ENCODE assay signal across 7 cellular contexts in the genomic region with DNA sequence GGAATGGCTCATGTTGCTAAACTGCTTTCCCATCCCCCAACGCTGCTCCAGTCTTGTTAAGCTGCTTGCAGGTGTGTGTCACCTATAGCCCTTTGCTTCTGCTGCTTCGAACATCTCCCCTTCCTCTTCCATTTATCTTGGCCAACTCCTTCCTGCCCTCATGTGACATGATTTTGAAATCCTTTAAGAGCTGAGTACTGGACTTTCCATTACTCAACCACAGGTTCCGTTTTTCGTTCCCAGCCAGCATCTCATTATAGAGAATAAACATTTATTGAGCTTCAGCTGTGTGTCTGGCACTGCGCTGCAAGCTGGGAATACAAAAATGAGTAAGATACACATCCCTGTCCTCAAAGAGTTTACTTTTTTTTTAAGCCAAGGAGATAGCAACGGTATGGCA. TPM values are rescaled to one million over a fixed set of nuclear protein-coding genes. Genes with fewer than 3 reads are reported as not detected.
DNase-seq lines count a peak whose midpoint lies in the region; ATAC-seq and TF ChIP-seq lines count a peak whose summit lies in the region.

No MANE protein-coding gene starts in this region.

- H3K9ac ChIP-seq in endodermal cell (ENCODE audit: extremely low read depth, low read length, poor library complexity, severe bottlenecking): no peak overlapping the region
- H3K9ac ChIP-seq in skeletal muscle satellite cell (ENCODE audit: low read depth, low read length): no peak overlapping the region

- H4K20me1 ChIP-seq in GM23338 (replicated peaks; ENCODE audit: insufficient read depth): no peaks in the 10 kb centered on the region

- H3K4me1 Mint-ChIP-seq in GM23338 (peaks cover 6% of the 10 kb centered on the region), endodermal cell (peaks cover 10% of the 10 kb centered on the region)

- 95 to 100% methylated on average over 6 of the region's 6 CpGs for WGBS in endodermal cell (ENCODE audit: insufficient coverage in 1 of 2, insufficient read length in 1 of 2), 2 experiments

- no peak overlapping the region for H3K27ac ChIP-seq in GM23338 (ENCODE audit: low read depth)
- no peak overlapping the region for H3K27ac ChIP-seq in endodermal cell (ENCODE audit: low read depth, low read length)
- no peak overlapping the region for H3K27ac ChIP-seq in uterus

- TF ChIP-seq POLR2A in uterus (IDR thresholded peaks at IDR 0.05): no peak

- H3K9me3 Mint-ChIP-seq in GM23338 (no peaks in the 10 kb centered on the region), endodermal cell (peaks cover 23% of the 10 kb centered on the region)

- peaks cover 13% of the 10 kb centered on the region for H3K9me3 ChIP-seq in endodermal cell (ENCODE audit: control insufficient read depth, low read length)
- no peaks in the 10 kb centered on the region for H3K9me3 ChIP-seq in skeletal muscle satellite cell (replicated peaks; ENCODE audit: low read length)
- H3K9me3 ChIP-seq in uterus: no peaks in the 10 kb centered on the region

- no peak overlapping the region for H3K27ac Mint-ChIP-seq in GM23338
- H3K27ac Mint-ChIP-seq in endodermal cell: no peak overlapping the region

- H3K36me3 ChIP-seq in GM23338 (ENCODE audit: insufficient read depth) (no peaks in the 10 kb centered on the region), endodermal cell (ENCODE audit: control insufficient read depth, insufficient read depth, low read length) (peaks cover 21% of the 10 kb centered on the region), skeletal muscle satellite cell (ENCODE audit: insufficient read depth, low read length) (peaks cover 13% of the 10 kb centered on the region), uterus (no peaks in the 10 kb centered on the region)

- H3K4me1 ChIP-seq in GM23338 (ENCODE audit: insufficient read depth) (peaks cover 7% of the 10 kb centered on the region), endodermal cell (ENCODE audit: control insufficient read depth, insufficient read depth, low read length) (peaks cover 3% of the 10 kb centered on the region), skeletal muscle satellite cell (ENCODE audit: control insufficient read depth, insufficient read depth, low read length) (peaks cover 22% of the 10 kb centered on the region), uterus (peaks cover 0 to 7% of the 10 kb centered on the region in 2 donors)

- DNase-seq in GM23338 (ENCODE audit: low spot score): no peak
- DNase-seq in OCI-M1 (lab: John Stamatoyannopoulos, UW): peak; percentile 48
- DNase-seq in endodermal cell: no peak
- DNase-seq in uterus: no peak

- peaks cover 3% of the 10 kb centered on the region; the same call in 2 of the 3 replicates for H3K36me3 Mint-ChIP-seq in GM23338 (ENCODE audit: low read depth)
- peaks cover 30% of the 10 kb centered on the region for H3K36me3 Mint-ChIP-seq in endodermal cell (ENCODE audit: low read depth)

- no peaks in the 10 kb centered on the region for H3F3A ChIP-seq in GM23338 (replicated peaks; ENCODE audit: low read depth)

- ATAC-seq in GM23338 (no peak), GM19397 (IDR thresholded peaks at IDR 0.05; ENCODE audit: unreplicated experiment) (no peak), HG03521 (IDR thresholded peaks at IDR 0.05; ENCODE audit: unreplicated experiment) (no peak)

- no peak overlapping the region for H3K4me3 ChIP-seq in GM23338
- no peak overlapping the region for H3K4me3 ChIP-seq in endodermal cell (ENCODE audit: low read length)
- H3K4me3 ChIP-seq in skeletal muscle satellite cell (ENCODE audit: low read length): no peak overlapping the region
- no peak overlapping the region for H3K4me3 ChIP-seq in uterus

- H3K4me3 Mint-ChIP-seq in GM23338: peak overlapping the region; percentile 97
- H3K4me3 Mint-ChIP-seq in endodermal cell: peak overlapping the region; percentile 97

- H3K27me3 Mint-ChIP-seq in GM23338 (ENCODE audit: insufficient read depth, low read depth, poor library complexity): peaks cover 13% of the 10 kb centered on the region
- H3K27me3 Mint-ChIP-seq in endodermal cell (ENCODE audit: insufficient read depth): no peaks in the 10 kb centered on the region

- H3K27me3 ChIP-seq in GM23338 (ENCODE audit: insufficient read depth) (no peaks in the 10 kb centered on the region), endodermal cell (ENCODE audit: control insufficient read depth, insufficient read depth, low read length, poor library complexity, severe bottlenecking) (no peaks in the 10 kb centered on the region), skeletal muscle satellite cell (ENCODE audit: control insufficient read depth, insufficient read depth, low read length) (no peaks in the 10 kb centered on the region), uterus (no peaks in the 10 kb centered on the region)

- H3K4me2 ChIP-seq in GM23338: no peak overlapping the region
- peak overlapping the region; percentile 78 for H3K4me2 ChIP-seq in skeletal muscle satellite cell (ENCODE audit: low read length)

- no peak overlapping the region for H2AFZ ChIP-seq in GM23338

- peaks cover 19% of the 10 kb centered on the region for H3K79me2 ChIP-seq in GM23338 (replicated peaks; ENCODE audit: insufficient read depth)

- H3K9me2 ChIP-seq in GM23338 (ENCODE audit: insufficient read depth): no peaks in the 10 kb centered on the region

- TF ChIP-seq CTCF in GM23338 (conservative IDR thresholded peaks at IDR 0.05; ENCODE audit: low read depth in 2 of 2) (no peak), endodermal cell (conservative IDR thresholded peaks at IDR 0.05) (no peak), uterus (IDR thresholded peaks at IDR 0.05) (no peak)

- intact Hi-C loops in uterus (cut with DNase I; ENCODE audit: low total_unique reads): no loop called here

TF ChIP-seq in GM23338, 12 proteins besides CTCF, POLR2A, EP300 and RAD21:
- no peak for TF ChIP-seq ZNF114 (CRISPR knock-in tag; IDR thresholded peaks at IDR 0.05)
- TF ChIP-seq ZNF331 (CRISPR knock-in tag; IDR thresholded peaks at IDR 0.05; ENCODE audit: low read depth): no peak
- TF ChIP-seq, protein P1, sequence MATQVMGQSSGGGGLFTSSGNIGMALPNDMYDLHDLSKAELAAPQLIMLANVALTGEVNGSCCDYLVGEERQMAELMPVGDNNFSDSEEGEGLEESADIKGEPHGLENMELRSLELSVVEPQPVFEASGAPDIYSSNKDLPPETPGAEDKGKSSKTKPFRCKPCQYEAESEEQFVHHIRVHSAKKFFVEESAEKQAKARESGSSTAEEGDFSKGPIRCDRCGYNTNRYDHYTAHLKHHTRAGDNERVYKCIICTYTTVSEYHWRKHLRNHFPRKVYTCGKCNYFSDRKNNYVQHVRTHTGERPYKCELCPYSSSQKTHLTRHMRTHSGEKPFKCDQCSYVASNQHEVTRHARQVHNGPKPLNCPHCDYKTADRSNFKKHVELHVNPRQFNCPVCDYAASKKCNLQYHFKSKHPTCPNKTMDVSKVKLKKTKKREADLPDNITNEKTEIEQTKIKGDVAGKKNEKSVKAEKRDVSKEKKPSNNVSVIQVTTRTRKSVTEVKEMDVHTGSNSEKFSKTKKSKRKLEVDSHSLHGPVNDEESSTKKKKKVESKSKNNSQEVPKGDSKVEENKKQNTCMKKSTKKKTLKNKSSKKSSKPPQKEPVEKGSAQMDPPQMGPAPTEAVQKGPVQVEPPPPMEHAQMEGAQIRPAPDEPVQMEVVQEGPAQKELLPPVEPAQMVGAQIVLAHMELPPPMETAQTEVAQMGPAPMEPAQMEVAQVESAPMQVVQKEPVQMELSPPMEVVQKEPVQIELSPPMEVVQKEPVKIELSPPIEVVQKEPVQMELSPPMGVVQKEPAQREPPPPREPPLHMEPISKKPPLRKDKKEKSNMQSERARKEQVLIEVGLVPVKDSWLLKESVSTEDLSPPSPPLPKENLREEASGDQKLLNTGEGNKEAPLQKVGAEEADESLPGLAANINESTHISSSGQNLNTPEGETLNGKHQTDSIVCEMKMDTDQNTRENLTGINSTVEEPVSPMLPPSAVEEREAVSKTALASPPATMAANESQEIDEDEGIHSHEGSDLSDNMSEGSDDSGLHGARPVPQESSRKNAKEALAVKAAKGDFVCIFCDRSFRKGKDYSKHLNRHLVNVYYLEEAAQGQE (IDR thresholded peaks at IDR 0.05; ENCODE audit: unreplicated experiment): no peak
- TF ChIP-seq POLR2AphosphoS5 (IDR thresholded peaks at IDR 0.05; ENCODE audit: low read depth): no peak
- no peak for TF ChIP-seq JUNB (IDR thresholded peaks at IDR 0.05; ENCODE audit: unreplicated experiment)
- no peak for TF ChIP-seq CREB1 (CRISPR knock-in tag; IDR thresholded peaks at IDR 0.05; ENCODE audit: low read depth)
- no peak for TF ChIP-seq STAT1 (IDR thresholded peaks at IDR 0.05; ENCODE audit: unreplicated experiment)
- TF ChIP-seq NANOG (IDR thresholded peaks at IDR 0.05; ENCODE audit: borderline replicate concordance): no peak

RNA-seq across cellular contexts. Expression of a gene that starts 1.7 kb away (rescaled TPM):
- total RNA-seq in GM23338 (2014; rRNA removed; shearing (Covaris generic)): 16.0 and 36.7 TPM in 2 replicates
- polyA plus RNA-seq in GM23338 (2016; fragmentation: Nextera tagmentation; extraction: Ambion mirVana): 16.0 and 16.2 TPM in 2 replicates
- total RNA-seq in endodermal cell (10 to 100 TPM; 33.9 to 38.4 TPM), uterus (100 to 1,000 TPM in 2 of 4 donors, 10 to 100 TPM in 2; 54.8 to 126 (median 100) TPM)
- polyA plus RNA-seq in endodermal cell (2013, experiment 1 of 2): 21.8 TPM
- 19.6 TPM for polyA plus RNA-seq in endodermal cell (2013, experiment 2 of 2)
- 109 and 175 TPM in 2 replicates for total RNA-seq in skeletal muscle satellite cell (2012; rRNA removed)
